26 cellular contexts compared by ENCODE assay signal in genomic region chr15:76517910-76518309, GRCh38.
DNase-seq lines count a peak whose midpoint lies in the region; ATAC-seq and TF ChIP-seq lines count a peak whose summit lies in the region.
"Had no signal": no experiment of that assay in that cellular context is flagged by ENCODE, and none has a peak within 500 bp of the region (broad histone marks: within the 10 kb centered on the region; RNA-seq: fewer than 3 reads in every experiment).

No MANE protein-coding gene starts in this region.

- TF ChIP-seq CTCF in WERI-Rb-1 (IDR thresholded peaks at IDR 0.05; ENCODE audit: low read depth, low read length): no peak
- no peak for TF ChIP-seq CTCF in mesothelial cell of epicardium (IDR thresholded peaks at IDR 0.05; ENCODE audit: unreplicated experiment)

- no peaks in the 10 kb centered on the region for H3K27me3 ChIP-seq in WERI-Rb-1 (ENCODE audit: insufficient read depth, low read depth, severe bottlenecking)
- H3K27me3 ChIP-seq: BLaER1 treated with 17β-estradiol and CSF1 and Interleukin-3, amounts not matched to agents 10 nM and 100 nM; right lobe of liver; stomach; thyroid gland; vagina had no signal

- H3K9me3 ChIP-seq in WERI-Rb-1 (ENCODE audit: severe bottlenecking): peaks cover 4% of the 10 kb centered on the region
- H3K9me3 ChIP-seq: BLaER1 treated with 17β-estradiol and CSF1 and Interleukin-3, amounts not matched to agents 10 nM and 100 nM; right lobe of liver; stomach; thyroid gland; vagina had no signal

- H3K4me3 Mint-ChIP-seq in mesothelial cell of epicardium: no peak overlapping the region
- H3K4me3 Mint-ChIP-seq: activated naive CD8-positive, alpha-beta T cell; activated T-cell treated with anti-CD3 and anti-CD28 coated beads, Interleukin-2, amount 50 U/mL, for 24 hours; dendritic cell treated with granulocyte-macrophage colony-stimulating factor and Interleukin-4, amounts not matched to agents 40 ng/mL and 50 ng/mL, for 4 days; IgD-negative memory B cell had no signal

- H3K27ac ChIP-seq in WERI-Rb-1: peak overlapping the region; percentile 21
- H3K27ac ChIP-seq: BLaER1 treated with 17β-estradiol and CSF1 and Interleukin-3, amounts not matched to agents 10 nM and 100 nM; right lobe of liver; stomach; thyroid gland; vagina had no signal

- DNase-seq in EH (ENCODE audit: low read depth): peak; percentile 8
- DNase-seq in KBM-7: peak; percentile 62
- DNase-seq in WERI-Rb-1: no peak
- DNase-seq in mesothelial cell of epicardium (ENCODE audit: low spot score in 2 of 2, unreplicated experiment in 2 of 2): no peak
- DNase-seq in midbrain (lab: John Stamatoyannopoulos, UW): no peak
- DNase-seq: activated CD4-positive, alpha-beta T cell treated with anti-CD3 and anti-CD28 coated beads, Interleukin-2, amount 50 U/mL, for 1 hour; activated CD4-positive, CD25-positive, alpha-beta regulatory T cell; activated effector memory CD4-positive, alpha-beta T cell treated with anti-CD3 and anti-CD28 coated beads, Interleukin-2, amount 50 U/mL, for 16 hours; activated T-cell treated with anti-CD3 and anti-CD28 coated beads, Interleukin-2, amount 50 U/mL, for 24 hours; caudate nucleus; mammary epithelial cell; NCI-H1092; NCI-H1694 treated with DMSO at 0.1 percent for 48 hours; NCI-H526 treated with DMSO at 0.1 percent for 48 hours; posterior cingulate gyrus; right lobe of liver; SIG-M5; stomach; thyroid gland had no signal

- H3K36me3 Mint-ChIP-seq in mesothelial cell of epicardium: no peaks in the 10 kb centered on the region

- peak overlapping the region; percentile 6 for H3K27ac Mint-ChIP-seq in mesothelial cell of epicardium
- H3K27ac Mint-ChIP-seq: activated naive CD8-positive, alpha-beta T cell; activated T-cell treated with anti-CD3 and anti-CD28 coated beads, Interleukin-2, amount 50 U/mL, for 24 hours; dendritic cell treated with granulocyte-macrophage colony-stimulating factor and Interleukin-4, amounts not matched to agents 40 ng/mL and 50 ng/mL, for 4 days; IgD-negative memory B cell had no signal

- in situ Hi-C loops in KBM-7 (cut with MboI; ENCODE audit: low pct_unique_long_range_greater_than_20kb, low sequenced_read_pairs): no loop called here

- no peak overlapping the region for H3K4me3 ChIP-seq in WERI-Rb-1 (ENCODE audit: low read depth, low read length)
- H3K4me3 ChIP-seq: BLaER1 treated with 17β-estradiol and CSF1 and Interleukin-3, amounts not matched to agents 10 nM and 100 nM; right lobe of liver; stomach; thyroid gland; vagina had no signal

- H3K36me3 ChIP-seq in WERI-Rb-1: no peaks in the 10 kb centered on the region
- H3K36me3 ChIP-seq: BLaER1 treated with 17β-estradiol and CSF1 and Interleukin-3, amounts not matched to agents 10 nM and 100 nM; right lobe of liver; stomach; thyroid gland; vagina had no signal

- no peaks in the 10 kb centered on the region for H3K9me3 Mint-ChIP-seq in mesothelial cell of epicardium
- H3K9me3 Mint-ChIP-seq: activated T-cell treated with anti-CD3 and anti-CD28 coated beads, Interleukin-2, amount 50 U/mL, for 24 hours; dendritic cell treated with granulocyte-macrophage colony-stimulating factor and Interleukin-4, amounts not matched to agents 40 ng/mL and 50 ng/mL, for 4 days; IgD-negative memory B cell had no signal

- ATAC-seq in GM21723 (IDR thresholded peaks at IDR 0.05; ENCODE audit: unreplicated experiment) (no peak), HG02759 (IDR thresholded peaks at IDR 0.05; ENCODE audit: unreplicated experiment) (no peak)
- ATAC-seq: right lobe of liver had no signal

- no peaks in the 10 kb centered on the region for H3K27me3 Mint-ChIP-seq in mesothelial cell of epicardium (ENCODE audit: low read depth)
- H3K27me3 Mint-ChIP-seq: activated naive CD8-positive, alpha-beta T cell; activated T-cell treated with anti-CD3 and anti-CD28 coated beads, Interleukin-2, amount 50 U/mL, for 24 hours; dendritic cell treated with granulocyte-macrophage colony-stimulating factor and Interleukin-4, amounts not matched to agents 40 ng/mL and 50 ng/mL, for 4 days; IgD-negative memory B cell had no signal

- peaks cover 2% of the 10 kb centered on the region for H3K4me1 Mint-ChIP-seq in mesothelial cell of epicardium

Comparison
In these comparisons a context has a peak if more than half of its experiments do, and no peak if none do; other contexts are left out.
1. DNase-seq: peak in EH (single experiment) and KBM-7 (single experiment); none in WERI-Rb-1 (single experiment), mesothelial cell of epicardium (0 of 2) and midbrain (single experiment).